Comparison of ENCODE assay signal across 1 cellular context in the genomic region with DNA sequence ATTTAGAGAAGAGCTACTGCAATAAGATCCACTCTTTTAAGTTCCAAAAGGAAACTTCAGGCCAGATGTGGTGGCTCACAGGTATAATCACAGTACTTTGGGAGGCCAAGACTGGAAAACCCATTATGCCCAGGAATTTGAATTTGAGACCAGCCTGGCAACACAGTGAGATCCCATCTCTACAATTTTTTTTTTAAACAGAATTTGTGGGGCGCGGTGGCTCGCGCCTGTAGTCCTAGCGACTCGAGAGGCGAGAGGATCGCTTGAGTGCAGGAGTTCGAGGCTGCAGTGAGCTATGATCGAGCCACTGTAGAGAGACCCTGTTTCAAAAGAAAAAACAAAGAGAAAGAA.
TF ChIP-seq lines count a peak whose summit lies in the region.

No MANE protein-coding gene starts in this region.

TF ChIP-seq in endothelial cell of umbilical vein, 7 proteins besides CTCF, POLR2A, EP300 and RAD21 (continued from another document):
- TF ChIP-seq EZH2 (IDR thresholded peaks at IDR 0.05; ENCODE audit: borderline replicate concordance, low read depth, low read length, severe bottlenecking), result no peak
TF ChIP-seq in endothelial cell of umbilical vein: peak in this region for 0.
